In genomic region chr1:162022626-162023025, GRCh38 we compare ENCODE assay signal across 9 cellular contexts. TPM values are rescaled to one million over a fixed set of nuclear protein-coding genes. Genes with fewer than 3 reads are reported as not detected.
DNase-seq lines count a peak whose midpoint lies in the region; ATAC-seq and TF ChIP-seq lines count a peak whose summit lies in the region.
"Had no signal": no experiment of that assay in that cellular context is flagged by ENCODE, and none has a peak within 500 bp of the region (broad histone marks: within the 10 kb centered on the region; RNA-seq: fewer than 3 reads in every experiment).

No MANE protein-coding gene starts in this region.

- no peak overlapping the region for H3K27ac Mint-ChIP-seq in activated CD4-positive, alpha-beta T cell treated with anti-CD3 and anti-CD28 coated beads for 36 hours
- no peak overlapping the region for H3K27ac Mint-ChIP-seq in activated CD8-positive, alpha-beta T cell treated with anti-CD3 and anti-CD28 coated beads, Interleukin-2, amount 10 ng/mL, durations not matched to agents 7 days and 5 days

- peaks cover 19% of the 10 kb centered on the region for H3K27me3 ChIP-seq in hepatocyte
- peaks cover 2 to 28% (median 16%) of the 10 kb centered on the region in 3 donors for H3K27me3 ChIP-seq in skeletal muscle tissue (ENCODE audit: control insufficient read depth in 3 of 3, insufficient read depth in 3 of 3, low read length in 3 of 3)

- H3K27me3 Mint-ChIP-seq in activated CD4-positive, alpha-beta T cell treated with anti-CD3 and anti-CD28 coated beads for 36 hours, result peaks cover 30% of the 10 kb centered on the region
- peaks cover 40% of the 10 kb centered on the region for H3K27me3 Mint-ChIP-seq in activated CD8-positive, alpha-beta T cell treated with anti-CD3 and anti-CD28 coated beads, Interleukin-2, amount 10 ng/mL, durations not matched to agents 7 days and 5 days (ENCODE audit: low read depth)

- H3K27ac ChIP-seq in hepatocyte (no peak overlapping the region), skeletal muscle tissue (ENCODE audit: low read depth, low read length) (no peak overlapping the region)

- intact Hi-C loops in activated CD4-positive, alpha-beta T cell treated with anti-CD3 and anti-CD28 coated beads for 36 hours (cut with DNase I, micrococcal nuclease), result loop anchor here in 1 of 2 experiments (5.0 kb wide), 1 partner anchor 60 kb away; no protein-coding TSS in a partner anchor

- no peaks in the 10 kb centered on the region for H3K9me2 ChIP-seq in hepatocyte (replicated peaks; ENCODE audit: insufficient read depth)

- H3K79me2 ChIP-seq in hepatocyte, result no peaks in the 10 kb centered on the region

- peak overlapping the region; percentile 78 for H3K4me3 Mint-ChIP-seq in activated CD4-positive, alpha-beta T cell treated with anti-CD3 and anti-CD28 coated beads for 36 hours
- H3K4me3 Mint-ChIP-seq in activated CD8-positive, alpha-beta T cell treated with anti-CD3 and anti-CD28 coated beads, Interleukin-2, amount 10 ng/mL, durations not matched to agents 7 days and 5 days, result peak overlapping the region; percentile 80

- no peak for DNase-seq in activated CD4-positive, alpha-beta T cell treated with anti-CD3 and anti-CD28 coated beads for 36 hours
- DNase-seq in activated CD4-positive, alpha-beta T cell treated with anti-CD3 and anti-CD28 coated beads for 48 hours, result no peak
- no peak for DNase-seq in activated CD8-positive, alpha-beta T cell treated with anti-CD3 and anti-CD28 coated beads, Interleukin-2, amount 10 ng/mL, durations not matched to agents 7 days and 5 days
- DNase-seq in hepatocyte (ENCODE audit: low spot score) (no peak), HPDE6-E6E7 (ENCODE audit: extremely low spot score) (no peak), HUDEP-2 (lab: John Stamatoyannopoulos, UW; ENCODE audit: unreplicated experiment in 76 of 76) (no peak), COR-L47 (lab: John Stamatoyannopoulos, UW) (no peak)
- DNase-seq: NCI-H1694 had no signal

- H3K36me3 Mint-ChIP-seq in activated CD4-positive, alpha-beta T cell treated with anti-CD3 and anti-CD28 coated beads for 36 hours (ENCODE audit: low read depth), result no peaks in the 10 kb centered on the region
- H3K36me3 Mint-ChIP-seq in activated CD8-positive, alpha-beta T cell treated with anti-CD3 and anti-CD28 coated beads, Interleukin-2, amount 10 ng/mL, durations not matched to agents 7 days and 5 days (ENCODE audit: low read depth), result no peaks in the 10 kb centered on the region

- CTCF ChIA-PET in activated CD4-positive, alpha-beta T cell treated with anti-CD3 and anti-CD28 coated beads for 36 hours (lab: Charles Lee), result interaction anchor here (2.7 kb wide), 1 partner anchor 14 kb away, joined by 10 read pairs; no protein-coding TSS in a partner anchor
- CTCF ChIA-PET in activated CD8-positive, alpha-beta T cell treated with anti-CD3 and anti-CD28 coated beads, Interleukin-2, amount 10 ng/mL, durations not matched to agents 7 days and 5 days (lab: Charles Lee), result no interaction called here

- H3K9ac ChIP-seq in skeletal muscle tissue (ENCODE audit: low read depth in 1 of 3, low read length in 3 of 3), result peak overlapping the region; percentile 8 to 72 (median 68)

- H3K9me3 ChIP-seq in hepatocyte (ENCODE audit: low read depth), result no peaks in the 10 kb centered on the region
- no peaks in the 10 kb centered on the region for H3K9me3 ChIP-seq in skeletal muscle tissue (ENCODE audit: control insufficient read depth in 3 of 3, low read length in 3 of 3)

- TF ChIP-seq CTCF in hepatocyte (IDR thresholded peaks at IDR 0.05; ENCODE audit: poor library complexity), result no peak

- H3K4me1 Mint-ChIP-seq in activated CD4-positive, alpha-beta T cell treated with anti-CD3 and anti-CD28 coated beads for 36 hours, result peaks cover 4% of the 10 kb centered on the region
- H3K4me1 Mint-ChIP-seq in activated CD8-positive, alpha-beta T cell treated with anti-CD3 and anti-CD28 coated beads, Interleukin-2, amount 10 ng/mL, durations not matched to agents 7 days and 5 days (ENCODE audit: low read depth), result peaks cover 11% of the 10 kb centered on the region

- H3K36me3 ChIP-seq in hepatocyte (replicated peaks; ENCODE audit: insufficient read depth, low read depth), result no peaks in the 10 kb centered on the region
- H3K36me3 ChIP-seq in skeletal muscle tissue (ENCODE audit: control insufficient read depth in 3 of 3, insufficient read depth in 3 of 3, low read length in 3 of 3), result no peaks in the 10 kb centered on the region

- POLR2A ChIA-PET in activated CD4-positive, alpha-beta T cell treated with anti-CD3 and anti-CD28 coated beads for 36 hours (lab: Charles Lee), result no interaction called here
- POLR2A ChIA-PET in activated CD8-positive, alpha-beta T cell treated with anti-CD3 and anti-CD28 coated beads, Interleukin-2, amount 10 ng/mL, durations not matched to agents 7 days and 5 days (lab: Charles Lee), result no interaction called here

- WGBS in hepatocyte (ENCODE audit: low lambda C conversion rate, missing lambda C conversion rate), result 80% methylated on average over 9 of the region's 9 CpGs

- H3K4me3 ChIP-seq in hepatocyte (no peak overlapping the region), skeletal muscle tissue (ENCODE audit: low read length in 3 of 3) (peak overlapping the region; percentile 76 to 81 (median 81))

- H3K4me2 ChIP-seq in hepatocyte, result peak overlapping the region; percentile 97

- no peak for ATAC-seq in activated CD4-positive, alpha-beta T cell treated with anti-CD3 and anti-CD28 coated beads for 36 hours
- no peak for ATAC-seq in activated CD8-positive, alpha-beta T cell treated with anti-CD3 and anti-CD28 coated beads, Interleukin-2, amount 10 ng/mL, durations not matched to agents 7 days and 5 days

- no peaks in the 10 kb centered on the region for H3K9me3 Mint-ChIP-seq in activated CD4-positive, alpha-beta T cell treated with anti-CD3 and anti-CD28 coated beads for 36 hours (ENCODE audit: low read depth)
- no peaks in the 10 kb centered on the region for H3K9me3 Mint-ChIP-seq in activated CD8-positive, alpha-beta T cell treated with anti-CD3 and anti-CD28 coated beads, Interleukin-2, amount 10 ng/mL, durations not matched to agents 7 days and 5 days (ENCODE audit: insufficient read depth)

- H4K20me1 ChIP-seq in hepatocyte (ENCODE audit: insufficient read depth, poor library complexity, severe bottlenecking), result no peaks in the 10 kb centered on the region

- no peak overlapping the region for H2AFZ ChIP-seq in hepatocyte

- H3K4me1 ChIP-seq in hepatocyte (ENCODE audit: insufficient read depth) (peaks cover 4% of the 10 kb centered on the region), skeletal muscle tissue (ENCODE audit: control insufficient read depth in 3 of 3, insufficient read depth in 3 of 3, low read length in 3 of 3) (peaks cover 23 to 28% (median 24%) of the 10 kb centered on the region in 3 donors)

RNA-seq across cellular contexts. Expression of gene OLFML2B, which starts 1.0 kb away (rescaled TPM):
- under 1 TPM; 0.14 to 0.28 TPM for total RNA-seq in activated CD4-positive, alpha-beta T cell treated with anti-CD3 and anti-CD28 coated beads for 36 hours
- total RNA-seq in activated CD8-positive, alpha-beta T cell treated with anti-CD3 and anti-CD28 coated beads, Interleukin-2, amount 10 ng/mL, durations not matched to agents 7 days and 5 days, result not detected
- total RNA-seq in hepatocyte (1.2 and 2.2 TPM in 2 replicates), skeletal muscle tissue (29.7 TPM)
- 2.9 and 3.9 TPM in 2 replicates for polyA plus RNA-seq in hepatocyte

RNA-seq across cellular contexts. Expression of gene NOS1AP, which starts 46.9 kb away (rescaled TPM):
- under 1 TPM; 0.34 to 0.35 TPM for total RNA-seq in activated CD4-positive, alpha-beta T cell treated with anti-CD3 and anti-CD28 coated beads for 36 hours
- total RNA-seq in activated CD8-positive, alpha-beta T cell treated with anti-CD3 and anti-CD28 coated beads, Interleukin-2, amount 10 ng/mL, durations not matched to agents 7 days and 5 days, result not detected
- total RNA-seq in hepatocyte (0.97 and 1.1 TPM in 2 replicates), skeletal muscle tissue (under 0.01 TPM)
- polyA plus RNA-seq in hepatocyte, result 4.4 and 9.3 TPM in 2 replicates
